Comparison of ENCODE assay signal across 9 cellular contexts in the genomic region with DNA sequence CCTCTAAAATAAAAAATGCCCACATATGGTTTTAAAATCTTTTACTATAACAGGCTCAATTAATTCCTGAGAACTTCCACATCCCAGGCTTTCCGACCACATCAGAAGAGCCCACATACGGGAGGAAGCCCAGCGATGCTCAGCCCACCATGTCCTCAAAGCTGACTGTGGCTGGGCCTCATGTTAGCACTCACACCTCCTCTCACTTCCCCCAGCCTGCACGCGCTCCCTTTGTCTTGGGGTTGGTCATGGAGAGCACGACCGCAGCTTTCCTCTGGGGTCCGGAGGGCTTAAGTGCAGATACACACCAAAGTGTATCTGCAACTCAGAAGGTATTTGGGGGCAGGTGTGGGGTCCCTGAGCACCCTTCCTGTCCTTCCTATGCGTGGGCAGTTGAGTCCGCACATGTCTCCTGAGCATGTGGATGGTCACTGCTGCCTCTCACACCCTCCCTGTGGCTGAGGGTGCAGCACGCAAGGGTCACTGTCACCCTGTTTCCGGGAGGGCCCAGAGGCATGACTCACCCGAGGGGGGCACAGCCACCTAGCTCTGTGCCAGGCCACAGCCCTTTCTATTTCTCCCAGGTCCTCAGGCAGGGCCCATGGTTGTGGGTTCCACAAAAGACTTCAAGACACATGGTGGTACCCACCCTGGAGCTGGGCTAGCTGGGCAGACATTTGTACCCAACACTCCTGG. TPM values are rescaled to one million over a fixed set of nuclear protein-coding genes. Genes with fewer than 3 reads are reported as not detected.
A peak's percentile ranks its signal among the peaks of the same experiment; 100 is the strongest.
DNase-seq lines count a peak whose midpoint lies in the region; ATAC-seq and TF ChIP-seq lines count a peak whose summit lies in the region.
"Had no signal": no experiment of that assay in that cellular context is flagged by ENCODE, and none has a peak within 500 bp of the region (broad histone marks: within the 10 kb centered on the region; RNA-seq: fewer than 3 reads in every experiment).

No MANE protein-coding gene starts in this region.

- ATAC-seq in GM18870 (IDR thresholded peaks at IDR 0.05; ENCODE audit: unreplicated experiment): peak; percentile 1
- peak; percentile 17 for ATAC-seq in effector memory CD8-positive, alpha-beta T cell (replicated peaks)
- ATAC-seq in HG02588 (IDR thresholded peaks at IDR 0.05; ENCODE audit: unreplicated experiment): no peak
- no peak for ATAC-seq in GM21786 (IDR thresholded peaks at IDR 0.05; ENCODE audit: unreplicated experiment)

- peak overlapping the region; percentile 79 for H3K9ac ChIP-seq in MM.1S (ENCODE audit: low read length)
- peak overlapping the region; percentile 40 for H3K9ac ChIP-seq in skeletal muscle satellite cell (ENCODE audit: low read depth, low read length)

- no peaks in the 10 kb centered on the region for H3K9me2 ChIP-seq in MM.1S (replicated peaks; ENCODE audit: insufficient read depth, low read length)

- H3K4me3 Mint-ChIP-seq in effector memory CD8-positive, alpha-beta T cell: peak overlapping the region; percentile 68 to 72

- no peak for TF ChIP-seq CTCF in MM.1S (IDR thresholded peaks at IDR 0.05; ENCODE audit: low read length)

- peaks cover 37% of the 10 kb centered on the region for H3K36me3 ChIP-seq in MM.1S (replicated peaks; ENCODE audit: insufficient read depth, low read length)
- H3K36me3 ChIP-seq in skeletal muscle satellite cell (ENCODE audit: insufficient read depth, low read length): peaks cover 92% of the 10 kb centered on the region

- H3K27me3 ChIP-seq in MM.1S (replicated peaks; ENCODE audit: insufficient read depth, low read length) (no peaks in the 10 kb centered on the region), skeletal muscle satellite cell (ENCODE audit: control insufficient read depth, insufficient read depth, low read length) (no peaks in the 10 kb centered on the region)

- peaks cover 76 to 84% of the 10 kb centered on the region in 2 donors for H3K4me1 Mint-ChIP-seq in effector memory CD8-positive, alpha-beta T cell (ENCODE audit: low read depth in 2 of 2)

- peaks cover 85% of the 10 kb centered on the region for H3K79me2 ChIP-seq in MM.1S (ENCODE audit: low read length)

- H3K27ac Mint-ChIP-seq in effector memory CD8-positive, alpha-beta T cell: peak overlapping the region; percentile 93 to 96

- peaks cover 95% of the 10 kb centered on the region for H3K36me3 Mint-ChIP-seq in effector memory CD8-positive, alpha-beta T cell (ENCODE audit: insufficient read depth)

- H3K27me3 Mint-ChIP-seq in effector memory CD8-positive, alpha-beta T cell: no peaks in the 10 kb centered on the region

- peak overlapping the region; percentile 98 for H3K27ac ChIP-seq in MM.1S (ENCODE audit: low read length)
- H3K27ac ChIP-seq: VCaP had no signal

- H3K9me3 ChIP-seq in MM.1S (replicated peaks; ENCODE audit: insufficient read depth, low read length) (no peaks in the 10 kb centered on the region), skeletal muscle satellite cell (replicated peaks; ENCODE audit: low read length) (no peaks in the 10 kb centered on the region)

- H3K9me3 Mint-ChIP-seq in effector memory CD8-positive, alpha-beta T cell: no peaks in the 10 kb centered on the region

- H3K4me3 ChIP-seq in MM.1S (ENCODE audit: low read length): peak overlapping the region; percentile 12; the same call in 1 of the 2 replicates
- peak overlapping the region; percentile 14 for H3K4me3 ChIP-seq in skeletal muscle satellite cell (ENCODE audit: low read length)

- H2AFZ ChIP-seq in MM.1S (ENCODE audit: low read length): no peak overlapping the region

- H3K4me2 ChIP-seq in MM.1S (ENCODE audit: low read depth, low read length): peak overlapping the region; percentile 77
- H3K4me2 ChIP-seq in skeletal muscle satellite cell (ENCODE audit: low read length): peak overlapping the region; percentile 69

- H4K20me1 ChIP-seq in MM.1S (ENCODE audit: insufficient read depth, low read length): no peaks in the 10 kb centered on the region

- H3F3A ChIP-seq in MM.1S (ENCODE audit: insufficient read depth, low read length): peaks cover 35% of the 10 kb centered on the region

- DNase-seq in MM.1S (peak; percentile 23), NCI-H187 (lab: John Stamatoyannopoulos, UW) (no peak), nucleus accumbens (lab: John Stamatoyannopoulos, UW) (no peak)
- DNase-seq in effector memory CD8-positive, alpha-beta T cell: no peak

- peaks cover 56% of the 10 kb centered on the region for H3K4me1 ChIP-seq in MM.1S (ENCODE audit: low read length)
- peaks cover 69% of the 10 kb centered on the region for H3K4me1 ChIP-seq in skeletal muscle satellite cell (ENCODE audit: control insufficient read depth, insufficient read depth, low read length)

RNA-seq across cellular contexts. Expression of a gene that starts 21.2 kb away (rescaled TPM):
- 277 and 319 TPM in 2 replicates for total RNA-seq in skeletal muscle satellite cell (2012; rRNA removed)

Comparison
In these comparisons a context has a peak if more than half of its experiments do, and no peak if none do; other contexts are left out.
1. ATAC-seq: peak in GM18870 (single experiment) and effector memory CD8-positive, alpha-beta T cell (single experiment); none in HG02588 (single experiment) and GM21786 (single experiment).